ENCODE assay signal across 8 cellular contexts in the genomic region with DNA sequence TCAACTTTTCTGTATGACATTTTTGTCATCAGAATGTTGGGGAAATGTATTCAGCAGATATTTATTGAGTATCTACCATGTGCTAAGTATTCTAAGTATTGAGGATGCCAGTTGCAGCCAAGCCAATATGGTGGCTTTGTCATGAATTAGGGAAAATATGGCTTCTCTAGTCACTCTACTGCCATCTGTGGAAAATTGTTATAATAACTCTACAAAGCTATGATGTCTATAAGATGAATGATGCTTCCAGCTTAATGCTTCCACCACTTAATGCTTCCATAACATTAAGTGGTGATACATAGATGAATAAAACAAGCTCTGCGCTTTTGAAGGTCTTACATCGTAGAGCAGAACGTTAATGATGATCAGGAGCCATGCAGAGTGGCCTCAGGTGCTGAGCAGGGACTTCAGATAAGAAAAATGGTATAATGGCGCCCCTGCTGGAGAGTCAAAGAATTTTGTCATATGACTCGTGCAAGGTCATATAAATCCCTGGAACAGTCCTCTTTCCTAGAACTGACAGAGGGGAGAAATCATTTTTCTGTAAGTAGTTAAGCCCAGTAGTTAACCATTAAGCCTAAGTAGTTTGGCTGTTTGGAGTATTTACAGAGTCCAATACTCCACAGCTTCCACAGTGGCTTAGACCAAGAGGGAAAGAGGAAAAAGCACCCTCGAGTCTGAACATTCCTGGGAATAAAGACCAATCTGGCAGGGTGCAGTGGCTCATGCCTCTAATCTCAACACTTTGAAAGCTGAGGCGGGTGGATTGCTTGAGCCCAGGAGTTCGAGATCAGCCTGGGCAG. TPM values are rescaled to one million over a fixed set of nuclear protein-coding genes. Genes with fewer than 3 reads are reported as not detected.
DNase-seq lines count a peak whose midpoint lies in the region; ATAC-seq and TF ChIP-seq lines count a peak whose summit lies in the region.

No MANE protein-coding gene starts in this region.

- no peaks in the 10 kb centered on the region for H3K27me3 Mint-ChIP-seq in activated T-cell treated with anti-CD3 and anti-CD28 coated beads, Interleukin-2, amount 50 U/mL, for 4 hours (ENCODE audit: low read depth)

- ATAC-seq in activated T-cell treated with anti-CD3 and anti-CD28 coated beads, Interleukin-2, amount 50 U/mL, for 4 hours = peak in 1 of 2 donors; percentile 12
- ATAC-seq in foreskin keratinocyte = peak; percentile 30
- no peak for ATAC-seq in HG03097 (IDR thresholded peaks at IDR 0.05; ENCODE audit: low FRiP score, unreplicated experiment)
- no peak for ATAC-seq in HG03135 (IDR thresholded peaks at IDR 0.05; ENCODE audit: unreplicated experiment)

- peak; percentile 82 for TF ChIP-seq CTCF in foreskin keratinocyte (conservative IDR thresholded peaks at IDR 0.05)

- H3K27ac ChIP-seq in foreskin keratinocyte = no peak overlapping the region

- peaks cover 37% of the 10 kb centered on the region for H3K4me1 Mint-ChIP-seq in activated T-cell treated with anti-CD3 and anti-CD28 coated beads, Interleukin-2, amount 50 U/mL, for 4 hours (ENCODE audit: low read depth)

- H3K36me3 Mint-ChIP-seq in activated T-cell treated with anti-CD3 and anti-CD28 coated beads, Interleukin-2, amount 50 U/mL, for 4 hours (ENCODE audit: insufficient read depth) = no peaks in the 10 kb centered on the region

- DNase-seq in D341Med (ENCODE audit: low spot score) (peak; percentile 80), HuH-7 (ENCODE audit: low spot score) (peak; percentile 35), OCI-M1 (lab: John Stamatoyannopoulos, UW) (peak; percentile 94), foreskin keratinocyte (peak in 1 of 2 donors; percentile 63)
- peak; percentile 57 for DNase-seq in activated T-cell treated with anti-CD3 and anti-CD28 coated beads, Interleukin-2, amount 50 U/mL, for 4 hours
- peak; percentile 45 for DNase-seq in stimulated activated CD4-positive, alpha-beta T cell treated with anti-CD3 and anti-CD28 coated beads, Interleukin-1b, Interleukin-23, amount 100 ng/mL, for 48 hours

- H3K9me3 Mint-ChIP-seq in activated T-cell treated with anti-CD3 and anti-CD28 coated beads, Interleukin-2, amount 50 U/mL, for 4 hours = no peaks in the 10 kb centered on the region

- H3K4me1 ChIP-seq in foreskin keratinocyte = peaks cover 24% of the 10 kb centered on the region

- H3K27me3 ChIP-seq in foreskin keratinocyte = no peaks in the 10 kb centered on the region

- no peak overlapping the region for H3K4me3 Mint-ChIP-seq in activated T-cell treated with anti-CD3 and anti-CD28 coated beads, Interleukin-2, amount 50 U/mL, for 4 hours

RNA-seq across cellular contexts. Expression of gene TMIGD1, which starts 2.7 kb away (rescaled TPM):
- total RNA-seq in activated T-cell treated with anti-CD3 and anti-CD28 coated beads, Interleukin-2, amount 50 U/mL, for 4 hours = not detected
- not detected in 2 replicates for total RNA-seq in foreskin keratinocyte
- polyA plus RNA-seq in foreskin keratinocyte = not detected in 2 replicates

RNA-seq across cellular contexts. Expression of gene CPD, which starts 42.2 kb away (rescaled TPM):
- 10 to 100 TPM; 31.1 to 40.2 (median 38.7) TPM for total RNA-seq in activated T-cell treated with anti-CD3 and anti-CD28 coated beads, Interleukin-2, amount 50 U/mL, for 4 hours
- total RNA-seq in foreskin keratinocyte = 31.2 and 31.8 TPM in 2 replicates
- polyA plus RNA-seq in foreskin keratinocyte = 4.6 and 6.0 TPM in 2 replicates

RNA-seq across cellular contexts. Expression of gene BLMH, which starts 44.8 kb away (rescaled TPM):
- 10 to 100 TPM; 67.5 to 81.8 (median 74.8) TPM for total RNA-seq in activated T-cell treated with anti-CD3 and anti-CD28 coated beads, Interleukin-2, amount 50 U/mL, for 4 hours
- total RNA-seq in foreskin keratinocyte = 16.5 and 24.2 TPM in 2 replicates
- polyA plus RNA-seq in foreskin keratinocyte = 12.4 and 19.5 TPM in 2 replicates
